12 cellular contexts compared by ENCODE assay signal in genomic region chr18:58216071-58216471, GRCh38.
DNase-seq lines count a peak whose midpoint lies in the region; ATAC-seq, FAIRE-seq and TF ChIP-seq lines count a peak whose summit lies in the region.
"Had no signal": no experiment of that assay in that cellular context is flagged by ENCODE, and none has a peak within 500 bp of the region (broad histone marks: within the 10 kb centered on the region; RNA-seq: fewer than 3 reads in every experiment).

No MANE protein-coding gene starts in this region.

- dilution Hi-C loops in mammary epithelial cell (cut with HindIII; ENCODE audit: low sequenced_read_pairs) = no loop called here

- H3K27ac Mint-ChIP-seq in activated CD8-positive, alpha-beta memory T cell treated with anti-CD3 and anti-CD28 coated beads, Interleukin-2, amount 10 ng/mL, durations not matched to agents 7 days and 5 days = no peak overlapping the region
- H3K27ac Mint-ChIP-seq: stimulated activated naive CD8-positive, alpha-beta T cell treated with anti-CD3 and anti-CD28 coated beads, Interleukin-15, Interleukin-2, amounts not matched to agents 100 ng/mL and 50 ng/mL, for 24 hours had no signal

- no peak overlapping the region for H3K9ac ChIP-seq in mammary epithelial cell (ENCODE audit: insufficient read depth, low read length)
- H3K9ac ChIP-seq in mesenchymal stem cell (ENCODE audit: low read length) = no peak overlapping the region

- H3K36me3 ChIP-seq in mammary epithelial cell (ENCODE audit: insufficient read depth, low read length) (no peaks in the 10 kb centered on the region), mesenchymal stem cell (ENCODE audit: control insufficient read depth in 1 of 2, insufficient read depth in 2 of 2, low read depth in 1 of 2, low read length in 2 of 2) (no peaks in the 10 kb centered on the region)
- H3K36me3 ChIP-seq: brain microvascular endothelial cell had no signal

- H4K20me1 ChIP-seq in mammary epithelial cell (ENCODE audit: insufficient read depth, low read length) = no peaks in the 10 kb centered on the region

- H3K4ac ChIP-seq in mesenchymal stem cell (ENCODE audit: low read depth in 1 of 2, low read length in 2 of 2) = peak overlapping the region in 1 of 2 experiments; percentile 24

- H2BK15ac ChIP-seq in mesenchymal stem cell (ENCODE audit: low read depth, poor library complexity, severe bottlenecking) = no peak overlapping the region

- H2BK12ac ChIP-seq in mesenchymal stem cell (ENCODE audit: low read length in 2 of 2) = peak overlapping the region; percentile 15 to 88

- peak overlapping the region; percentile 46 for H3K4me2 ChIP-seq in mammary epithelial cell (ENCODE audit: insufficient read depth, low read depth, low read length)
- H3K4me2 ChIP-seq in mesenchymal stem cell (ENCODE audit: low read length, poor library complexity, severe bottlenecking) = no peak overlapping the region

- H4K8ac ChIP-seq in mesenchymal stem cell (ENCODE audit: low read length) = peak overlapping the region; percentile 64

- no peak overlapping the region for H2BK5ac ChIP-seq in mesenchymal stem cell (ENCODE audit: low read depth, low read length, poor library complexity, severe bottlenecking)

- H3K27ac ChIP-seq in mammary epithelial cell (ENCODE audit: insufficient read depth, low read depth, low read length) (peak overlapping the region; percentile 17), mesenchymal stem cell (ENCODE audit: low read length, poor library complexity, severe bottlenecking) (no peak overlapping the region)
- H3K27ac ChIP-seq: brain microvascular endothelial cell, skin epidermis had no signal

- H3K79me1 ChIP-seq in mesenchymal stem cell (replicated peaks; ENCODE audit: low read length, poor library complexity, severe bottlenecking) = peaks cover 9% of the 10 kb centered on the region

- H3K9me3 Mint-ChIP-seq in activated CD8-positive, alpha-beta memory T cell treated with anti-CD3 and anti-CD28 coated beads, Interleukin-2, amount 10 ng/mL, durations not matched to agents 7 days and 5 days (ENCODE audit: low read depth) = no peaks in the 10 kb centered on the region
- H3K9me3 Mint-ChIP-seq: stimulated activated naive CD8-positive, alpha-beta T cell treated with anti-CD3 and anti-CD28 coated beads, Interleukin-15, Interleukin-2, amounts not matched to agents 100 ng/mL and 50 ng/mL, for 24 hours had no signal

- H3K4me3 Mint-ChIP-seq in activated CD8-positive, alpha-beta memory T cell treated with anti-CD3 and anti-CD28 coated beads, Interleukin-2, amount 10 ng/mL, durations not matched to agents 7 days and 5 days = no peak overlapping the region
- H3K4me3 Mint-ChIP-seq: stimulated activated naive CD8-positive, alpha-beta T cell treated with anti-CD3 and anti-CD28 coated beads, Interleukin-15, Interleukin-2, amounts not matched to agents 100 ng/mL and 50 ng/mL, for 24 hours had no signal

- no peak overlapping the region for H3K4me3 ChIP-seq in mammary epithelial cell (replicated peaks in 1 of 3; ENCODE audit: insufficient read depth in 1 of 3, low read depth in 2 of 3, low read length in 3 of 3)
- H3K4me3 ChIP-seq in mesenchymal stem cell (ENCODE audit: insufficient read depth in 1 of 2, low read depth in 1 of 2, low read length in 2 of 2) = no peak overlapping the region
- H3K4me3 ChIP-seq: skin epidermis had no signal

- peak overlapping the region; percentile 35 for H2AK5ac ChIP-seq in mesenchymal stem cell (ENCODE audit: low read length, severe bottlenecking)

- H2AFZ ChIP-seq in mammary epithelial cell (ENCODE audit: low read depth, low read length) (no peak overlapping the region), mesenchymal stem cell (ENCODE audit: low read depth, low read length) (no peak overlapping the region)

- H3K14ac ChIP-seq in mesenchymal stem cell (ENCODE audit: low read length in 2 of 2) = no peak overlapping the region

- no peak overlapping the region for H2BK120ac ChIP-seq in mesenchymal stem cell (ENCODE audit: low read depth, low read length)

- H3K4me1 Mint-ChIP-seq in activated CD8-positive, alpha-beta memory T cell treated with anti-CD3 and anti-CD28 coated beads, Interleukin-2, amount 10 ng/mL, durations not matched to agents 7 days and 5 days = peaks cover 11% of the 10 kb centered on the region

- no TSS peak for BruUV-seq in mammary epithelial cell (replicated peaks; lab: Mats Ljungman, UMichigan)

- DNase-seq in GM12891 (ENCODE audit: insufficient read length, low spot score) (no peak), mammary epithelial cell (peak; percentile 75), mesenchymal stem cell (peak; percentile 54), NCI-H146 (lab: John Stamatoyannopoulos, UW) (no peak)
- no peak for DNase-seq in activated naive CD4-positive, alpha-beta T cell (lab: John Stamatoyannopoulos, UW)
- no peak for DNase-seq in activated CD8-positive, alpha-beta memory T cell treated with anti-CD3 and anti-CD28 coated beads, Interleukin-2, amount 10 ng/mL, durations not matched to agents 7 days and 5 days
- DNase-seq: activated CD4-positive, alpha-beta T cell treated with anti-CD3 and anti-CD28 coated beads for 1 hour; brain microvascular endothelial cell had no signal

- H3K27me3 Mint-ChIP-seq in activated CD8-positive, alpha-beta memory T cell treated with anti-CD3 and anti-CD28 coated beads, Interleukin-2, amount 10 ng/mL, durations not matched to agents 7 days and 5 days = peaks cover 33% of the 10 kb centered on the region

- ATAC-seq in HG02938 (IDR thresholded peaks at IDR 0.05; ENCODE audit: unreplicated experiment) = peak; percentile 34
- no peak for ATAC-seq in HG02763 (IDR thresholded peaks at IDR 0.05; ENCODE audit: unreplicated experiment)
- ATAC-seq in activated CD8-positive, alpha-beta memory T cell treated with anti-CD3 and anti-CD28 coated beads, Interleukin-2, amount 10 ng/mL, durations not matched to agents 7 days and 5 days = no peak

- TF ChIP-seq CTCF in mammary epithelial cell (conservative IDR thresholded peaks at IDR 0.05 in 1 of 2, IDR thresholded peaks at IDR 0.05 in 1 of 2; ENCODE audit: extremely low read depth in 1 of 2, insufficient read depth in 1 of 2, low read depth in 1 of 2, low read length in 2 of 2) = no peak

- FAIRE-seq in GM12891 (lab: Jason Lieb, UNC) = peak; percentile 56

- no peaks in the 10 kb centered on the region for H3K9me3 ChIP-seq in mammary epithelial cell (replicated peaks; ENCODE audit: insufficient read depth, low read length)
- no peaks in the 10 kb centered on the region for H3K9me3 ChIP-seq in mesenchymal stem cell (ENCODE audit: control insufficient read depth, low read length)

- no peak overlapping the region for H3K23ac ChIP-seq in mesenchymal stem cell (ENCODE audit: low read length in 2 of 2)

- WGBS in mammary epithelial cell (ENCODE audit: low coverage, missing lambda C conversion rate) = 32% methylated on average over 3 of the region's 3 CpGs
- WGBS in mesenchymal stem cell = 8% methylated on average over 3 of the region's 3 CpGs

- H3K79me2 ChIP-seq in mammary epithelial cell (ENCODE audit: insufficient read depth, low read length) = peaks cover 84% of the 10 kb centered on the region

- intact Hi-C loops in mammary epithelial cell (cut with micrococcal nuclease) = no loop called here

- in situ Hi-C loops in mammary epithelial cell (cut with MboI; ENCODE audit: low sequenced_read_pairs in 2 of 2) = no loop called here

- H3K36me3 Mint-ChIP-seq in activated CD8-positive, alpha-beta memory T cell treated with anti-CD3 and anti-CD28 coated beads, Interleukin-2, amount 10 ng/mL, durations not matched to agents 7 days and 5 days = no peaks in the 10 kb centered on the region

- H3K27me3 ChIP-seq in mammary epithelial cell (ENCODE audit: insufficient read depth, low read length) (no peaks in the 10 kb centered on the region), mesenchymal stem cell (ENCODE audit: control insufficient read depth in 1 of 2, insufficient read depth in 1 of 2, low read length in 2 of 2) (no peaks in the 10 kb centered on the region)
- H3K27me3 ChIP-seq: brain microvascular endothelial cell had no signal

- H4K91ac ChIP-seq in mesenchymal stem cell (ENCODE audit: low read length) = peak overlapping the region; percentile 59

- CTCF ChIA-PET in mammary epithelial cell (lab: Charles Lee; ENCODE audit: low non-redundant PET) = no interaction called here
- CTCF ChIA-PET in activated CD8-positive, alpha-beta memory T cell treated with anti-CD3 and anti-CD28 coated beads, Interleukin-2, amount 10 ng/mL, durations not matched to agents 7 days and 5 days (lab: Charles Lee) = no interaction called here

- peaks cover 76% of the 10 kb centered on the region for H3K4me1 ChIP-seq in mammary epithelial cell (ENCODE audit: insufficient read depth, low read length)
- H3K4me1 ChIP-seq in mesenchymal stem cell (ENCODE audit: control insufficient read depth, insufficient read depth, low read depth, low read length) = peaks cover 7% of the 10 kb centered on the region

- no peak for TF ChIP-seq POLR2A in GM12891 (IDR thresholded peaks at IDR 0.05; ENCODE audit: low read depth, low read length)

- peak overlapping the region; percentile 46 to 60 for H3K18ac ChIP-seq in mesenchymal stem cell (ENCODE audit: low read depth in 1 of 2, low read length in 2 of 2)

TF ChIP-seq in GM12891, 5 proteins besides CTCF, POLR2A, EP300 and RAD21:
- TF ChIP-seq SPI1 (IDR thresholded peaks at IDR 0.05; ENCODE audit: low read depth, low read length) (no peak), POU2F2 (IDR thresholded peaks at IDR 0.05; ENCODE audit: low read depth, low read length) (peak; percentile 94)

Comparison
In these comparisons a context has a peak if more than half of its experiments do, and no peak if none do; other contexts are left out.
1. DNase-seq: peak in mammary epithelial cell (single experiment) and mesenchymal stem cell (single experiment); none in GM12891 (single experiment), activated naive CD4-positive, alpha-beta T cell (0 of 4), activated CD8-positive, alpha-beta memory T cell treated with anti-CD3 and anti-CD28 coated beads, Interleukin-2, amount 10 ng/mL, durations not matched to agents 7 days and 5 days (single experiment) and NCI-H146 (single experiment).